8 cellular contexts compared by ENCODE assay signal in the genomic region with DNA sequence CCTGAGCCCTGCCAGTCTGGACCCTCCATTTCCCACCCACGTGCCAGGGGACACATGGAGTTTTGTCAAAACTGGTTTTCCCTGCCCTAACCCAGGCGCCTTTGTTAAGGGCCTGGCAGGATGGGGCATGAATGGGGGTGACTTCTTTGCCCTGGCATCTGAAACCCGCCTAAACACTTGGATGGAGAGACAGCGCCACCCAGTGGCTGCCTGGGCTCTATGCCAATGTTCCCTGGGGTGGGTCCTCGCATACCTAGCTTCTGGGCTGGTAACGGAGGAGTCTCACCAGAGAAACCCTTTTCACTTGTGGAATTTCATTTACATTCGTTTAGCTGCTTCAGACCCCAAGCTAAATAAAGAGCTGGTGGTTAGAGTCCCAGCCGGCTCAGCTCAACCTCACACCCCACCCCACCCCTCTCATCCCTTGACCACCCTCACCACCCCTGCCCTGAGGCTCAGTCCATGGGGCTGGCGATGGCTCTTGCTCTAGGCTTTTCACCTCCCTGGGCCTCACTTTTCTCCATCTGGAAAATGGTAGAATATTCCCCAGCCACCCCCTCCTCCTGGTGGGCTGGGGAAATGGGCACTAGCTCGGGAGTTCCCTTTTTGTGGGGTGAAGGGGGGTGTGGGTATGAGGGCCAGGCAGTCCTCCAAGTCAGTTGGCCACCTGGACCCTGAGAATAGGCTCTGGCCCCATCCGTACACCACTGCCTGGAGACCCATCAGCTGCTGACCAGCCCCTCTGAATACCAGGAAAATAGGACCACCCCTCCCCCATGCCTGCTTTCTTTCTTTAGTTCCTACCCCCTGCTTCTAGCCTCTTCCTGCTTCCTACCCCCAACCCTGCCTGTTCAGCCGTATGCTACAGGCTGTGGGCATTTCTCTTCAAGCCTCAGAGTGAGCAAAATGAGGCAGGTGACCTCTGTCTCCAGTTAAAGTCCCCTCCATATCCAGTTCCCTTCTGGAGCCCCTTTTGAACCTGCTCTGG. TPM values are rescaled to one million over a fixed set of nuclear protein-coding genes. Genes with fewer than 3 reads are reported as not detected.
A peak's percentile ranks its signal among the peaks of the same experiment; 100 is the strongest.
DNase-seq lines count a peak whose midpoint lies in the region; ATAC-seq and TF ChIP-seq lines count a peak whose summit lies in the region.

No MANE protein-coding gene starts in this region.

- no peak overlapping the region for H2AK9ac ChIP-seq in IMR-90 (replicated peaks; ENCODE audit: low read depth, low read length, poor library complexity)

- H2AFZ ChIP-seq in IMR-90 (replicated peaks; ENCODE audit: low read length, poor library complexity), result peak overlapping the region; percentile 9
- H2AFZ ChIP-seq in osteoblast (ENCODE audit: low read length), result no peak overlapping the region

- no peak overlapping the region for H2BK120ac ChIP-seq in IMR-90 (ENCODE audit: low read depth, low read length)

- in situ Hi-C loops in IMR-90 (cut with MboI; ENCODE audit: low sequenced_read_pairs), result no loop called here

- no peak overlapping the region for H2BK15ac ChIP-seq in IMR-90 (ENCODE audit: low read depth, low read length)

- WGBS in IMR-90 (ENCODE audit: extremely low coverage in 2 of 2, insufficient read length in 1 of 2), 2 experiments, result 20% methylated on average over 1 of the region's 12 CpGs; no CpG with 5 or more reads in 1 of the 2 experiments

- no peak overlapping the region for H4K91ac ChIP-seq in IMR-90 (ENCODE audit: insufficient read depth, low read depth, low read length)

- no peaks in the 10 kb centered on the region for H3K36me3 ChIP-seq in IMR-90 (ENCODE audit: control insufficient read depth, insufficient read depth, low read length)
- H3K36me3 ChIP-seq in osteoblast (ENCODE audit: insufficient read depth, low read length), result no peaks in the 10 kb centered on the region
- H3K36me3 ChIP-seq in tibial artery, result no peaks in the 10 kb centered on the region

- H3K4ac ChIP-seq in IMR-90 (ENCODE audit: low read depth, low read length), result no peak overlapping the region

- no peak overlapping the region for H2AK5ac ChIP-seq in IMR-90 (ENCODE audit: low read depth, low read length)

- TF ChIP-seq RAD21 in IMR-90 (IDR thresholded peaks at IDR 0.05; ENCODE audit: low read length), result peak; percentile 86

- dilution Hi-C loops in IMR-90 (cut with HindIII; ENCODE audit: low sequenced_read_pairs, unreplicated experiment), result no loop called here

- peak; percentile 79 for ATAC-seq in IMR-90 (ENCODE audit: low read depth)

- no peak overlapping the region for H4K5ac ChIP-seq in IMR-90 (ENCODE audit: low read depth, low read length)

- intact Hi-C loops in IMR-90 (cut with micrococcal nuclease), result loop anchor here (1.0 to 10.0 kb wide), 6 partner anchors 64 to 395 kb away; no protein-coding TSS in a partner anchor
- intact Hi-C loops in tibial artery (cut with DNase I; ENCODE audit: low total_unique reads), result loop anchor here (5.0 kb wide), 1 partner anchor 395 kb away; a partner anchor contains a TSS

- no peak overlapping the region for H2BK5ac ChIP-seq in IMR-90 (ENCODE audit: low read depth, low read length, poor library complexity, severe bottlenecking)

- H3K9me1 ChIP-seq in IMR-90 (ENCODE audit: insufficient read depth, low read length), result no peaks in the 10 kb centered on the region

- H4K20me1 ChIP-seq in IMR-90 (ENCODE audit: insufficient read depth, low read length) (no peaks in the 10 kb centered on the region), osteoblast (ENCODE audit: insufficient read depth, low read length) (no peaks in the 10 kb centered on the region)

- H4K8ac ChIP-seq in IMR-90 (ENCODE audit: low read depth in 2 of 2, low read length in 2 of 2), result no peak overlapping the region

- DNase-seq in NCI-H2196 (lab: John Stamatoyannopoulos, UW; ENCODE audit: unreplicated experiment) (peak; percentile 64), NCI-H2196 treated with DMSO at 0.1 percent for 48 hours (lab: John Stamatoyannopoulos, UW; ENCODE audit: unreplicated experiment) (no peak), IMR-90 (peak; percentile 53), RPMI7951 (ENCODE audit: low read depth) (peak; percentile 58), germinal center (ENCODE audit: low spot score) (peak; percentile 56), osteoblast (ENCODE audit: insufficient read length, low spot score, missing footprints) (peak; percentile 92), tibial artery (peak; percentile 56 to 75)
- DNase-seq in activated effector memory CD4-positive, alpha-beta T cell treated with Interleukin-2 at 50 U/mL for 16 hours, result peak; percentile 52

- no peaks in the 10 kb centered on the region for H3K79me2 ChIP-seq in osteoblast (ENCODE audit: insufficient read depth, low read length)

- H3K18ac ChIP-seq in IMR-90 (ENCODE audit: low read depth, low read length), result no peak overlapping the region

- H3K4me1 ChIP-seq in IMR-90 (ENCODE audit: control insufficient read depth, insufficient read depth, low read length) (peaks cover 2% of the 10 kb centered on the region; the same call in 1 of the 2 replicates), osteoblast (ENCODE audit: insufficient read depth, low read length) (no peaks in the 10 kb centered on the region), tibial artery (peaks cover 0 to 10% (median under 1%) of the 10 kb centered on the region in 4 donors)

- H3K27me3 ChIP-seq in IMR-90 (ENCODE audit: control insufficient read depth, insufficient read depth, low read length), result peaks cover 27% of the 10 kb centered on the region
- peaks cover 8% of the 10 kb centered on the region for H3K27me3 ChIP-seq in osteoblast (ENCODE audit: insufficient read depth, low read length)
- no peaks in the 10 kb centered on the region for H3K27me3 ChIP-seq in tibial artery

- no peak overlapping the region; the same call in 1 of the 2 replicates for H3K9ac ChIP-seq in IMR-90 (ENCODE audit: low read depth, low read length)

- TF ChIP-seq POLR2A in IMR-90 (IDR thresholded peaks at IDR 0.05; ENCODE audit: low read depth, low read length), result no peak

- no peaks in the 10 kb centered on the region for H3K79me1 ChIP-seq in IMR-90 (ENCODE audit: low read depth in 1 of 2, low read length in 2 of 2)

- CTCF ChIA-PET in IMR-90 (lab: Yijun Ruan, JAX), result interaction anchor here (0.6 to 1.8 kb wide), 6 partner anchors 63 to 400 kb away, joined by 3 to 19 read pairs (median 3); a partner anchor contains a TSS

- no peak overlapping the region for H3K27ac ChIP-seq in IMR-90 (ENCODE audit: insufficient read depth, low read length)
- H3K27ac ChIP-seq in osteoblast (ENCODE audit: low read depth, low read length), result no peak overlapping the region
- no peak overlapping the region for H3K27ac ChIP-seq in tibial artery

- POLR2A ChIA-PET in IMR-90 (lab: Charles Lee; ENCODE audit: unreplicated experiment), result no interaction called here

- no peak overlapping the region for H2BK20ac ChIP-seq in IMR-90 (ENCODE audit: low read depth, low read length)

- BruUV-seq in IMR-90 (replicated peaks; lab: Mats Ljungman, UMichigan), result no TSS peak

- no peak overlapping the region for H3K56ac ChIP-seq in IMR-90 (ENCODE audit: extremely low read depth, insufficient read depth, low read length)

- no peak overlapping the region for H3K23ac ChIP-seq in IMR-90 (ENCODE audit: low read depth, low read length)

- H3K4me2 ChIP-seq in IMR-90 (ENCODE audit: low read depth, low read length), result no peak overlapping the region
- no peak overlapping the region for H3K4me2 ChIP-seq in osteoblast (ENCODE audit: insufficient read depth, low read length)

- H3K14ac ChIP-seq in IMR-90 (replicated peaks; ENCODE audit: low read depth, low read length), result no peak overlapping the region

- H3K4me3 ChIP-seq in IMR-90 (ENCODE audit: insufficient read depth, low read depth, low read length), result no peak overlapping the region
- no peak overlapping the region for H3K4me3 ChIP-seq in osteoblast (ENCODE audit: insufficient read depth, low read length)
- H3K4me3 ChIP-seq in tibial artery, result no peak overlapping the region

- H3K9me3 ChIP-seq in IMR-90 (ENCODE audit: control insufficient read depth, insufficient read depth, low read length) (no peaks in the 10 kb centered on the region), osteoblast (ENCODE audit: low read depth, low read length) (no peaks in the 10 kb centered on the region), tibial artery (no peaks in the 10 kb centered on the region)

- TF ChIP-seq CTCF in IMR-90 (conservative IDR thresholded peaks at IDR 0.05; ENCODE audit: low read depth, low read length), result peak; percentile 79
- peak; percentile 73 for TF ChIP-seq CTCF in osteoblast (IDR thresholded peaks at IDR 0.05; ENCODE audit: extremely low read depth, low read depth, low read length)
- peak; percentile 58 to 71 for TF ChIP-seq CTCF in tibial artery (IDR thresholded peaks at IDR 0.05)

TF ChIP-seq in IMR-90, 13 proteins besides CTCF, POLR2A, EP300 and RAD21 (continues in another document):
- no peak for TF ChIP-seq MXI1 (IDR thresholded peaks at IDR 0.05; ENCODE audit: borderline replicate concordance, low read depth, low read length)
- no peak for TF ChIP-seq CEBPB (IDR thresholded peaks at IDR 0.05; ENCODE audit: low read depth, low read length)
- no peak for TF ChIP-seq MAFK (IDR thresholded peaks at IDR 0.05; ENCODE audit: low read depth, low read length)
- TF ChIP-seq RFX5 (IDR thresholded peaks at IDR 0.05; ENCODE audit: low read depth, low read length), result no peak
- TF ChIP-seq FOS (IDR thresholded peaks at IDR 0.05; ENCODE audit: low read depth, low read length), result no peak
- TF ChIP-seq, protein P1, sequence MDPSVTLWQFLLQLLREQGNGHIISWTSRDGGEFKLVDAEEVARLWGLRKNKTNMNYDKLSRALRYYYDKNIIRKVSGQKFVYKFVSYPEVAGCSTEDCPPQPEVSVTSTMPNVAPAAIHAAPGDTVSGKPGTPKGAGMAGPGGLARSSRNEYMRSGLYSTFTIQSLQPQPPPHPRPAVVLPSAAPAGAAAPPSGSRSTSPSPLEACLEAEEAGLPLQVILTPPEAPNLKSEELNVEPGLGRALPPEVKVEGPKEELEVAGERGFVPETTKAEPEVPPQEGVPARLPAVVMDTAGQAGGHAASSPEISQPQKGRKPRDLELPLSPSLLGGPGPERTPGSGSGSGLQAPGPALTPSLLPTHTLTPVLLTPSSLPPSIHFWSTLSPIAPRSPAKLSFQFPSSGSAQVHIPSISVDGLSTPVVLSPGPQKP (IDR thresholded peaks at IDR 0.05; ENCODE audit: borderline replicate concordance, low read depth, low read length), result no peak
- peak; percentile 85 for TF ChIP-seq SMC3 (IDR thresholded peaks at IDR 0.05; ENCODE audit: low read depth, low read length)

RNA-seq across cellular contexts. Expression of a gene that starts 57.1 kb away (rescaled TPM):
- total RNA-seq in IMR-90 (2012; rRNA removed), result 24.4 and 26.7 TPM in 2 replicates
- polyA plus RNA-seq in IMR-90 (2012; rRNA removed), result 13.6 and 15.1 TPM in 2 replicates
- 10.4 and 10.6 TPM in 2 replicates for polyA plus RNA-seq in IMR-90 (2012; cell fraction: cytosol; rRNA removed)
- 5.0 and 9.7 TPM in 2 replicates for polyA plus RNA-seq in IMR-90 (2012; cell fraction: nucleus; rRNA removed; ENCODE audit: low replicate concordance)
- 42.5 and 49.2 TPM in 2 replicates for total RNA-seq in RPMI7951 (2014; rRNA removed; shearing (Covaris generic))
- 19.4 and 21.0 TPM in 2 replicates for total RNA-seq in osteoblast
